Comparison of ENCODE assay signal across 17 cellular contexts in genomic region chr2:67075530-67076253, GRCh38.
DNase-seq lines count a peak whose midpoint lies in the region; ATAC-seq, FAIRE-seq and TF ChIP-seq lines count a peak whose summit lies in the region.
"Had no signal": no experiment of that assay in that cellular context is flagged by ENCODE, and none has a peak within 500 bp of the region (broad histone marks: within the 10 kb centered on the region; RNA-seq: fewer than 3 reads in every experiment).

No MANE protein-coding gene starts in this region.

- 52% methylated on average over 3 of the region's 3 CpGs for WGBS in A549 (ENCODE audit: missing lambda C conversion rate)

- peak; percentile 7 for FAIRE-seq in A549 (lab: Jason Lieb, UNC)
- FAIRE-seq: A204.1, GM12892, H54 had no signal

- CTCF ChIA-PET in A549 (lab: Yijun Ruan, JAX), result no interaction called here

- no peak overlapping the region for H3K9ac ChIP-seq in rectal smooth muscle tissue (ENCODE audit: low read length)

- H3K4me1 Mint-ChIP-seq in mesothelial cell of epicardium, result peaks cover 41% of the 10 kb centered on the region
- H3K4me1 Mint-ChIP-seq: CD14-positive monocyte; CD8-positive, alpha-beta memory T cell had no signal

- no peaks in the 10 kb centered on the region for H3K27me3 Mint-ChIP-seq in mesothelial cell of epicardium (ENCODE audit: low read depth)
- H3K27me3 Mint-ChIP-seq: CD8-positive, alpha-beta memory T cell had no signal

- H3K9me3 Mint-ChIP-seq in mesothelial cell of epicardium, result peaks cover 20% of the 10 kb centered on the region

- no peak for TF ChIP-seq POLR2A in A549 (IDR thresholded peaks at IDR 0.05; ENCODE audit: low read length)

- H3K4me3 ChIP-seq in A549 (no peak overlapping the region), rectal smooth muscle tissue (ENCODE audit: low read length) (no peak overlapping the region)

- no peaks in the 10 kb centered on the region for H3K27me3 ChIP-seq in rectal smooth muscle tissue (ENCODE audit: control insufficient read depth, insufficient read depth, low read length)

- DNase-seq in A549 (ENCODE audit: low read depth in 1 of 2, low spot score in 1 of 2) (no peak), SK-N-DZ (ENCODE audit: low spot score) (peak; percentile 82), mesothelial cell of epicardium (ENCODE audit: low spot score in 2 of 2, unreplicated experiment in 2 of 2) (no peak), HuH-7 (ENCODE audit: low spot score) (no peak), ACHN (no peak)
- DNase-seq: Caco-2; CD8-positive, alpha-beta memory T cell; DND-41; GDM1; IMR-90 had no signal

- peaks cover 6% of the 10 kb centered on the region; the same call in 1 of the 3 replicates for H3K9me3 ChIP-seq in A549

- no peaks in the 10 kb centered on the region for H3K4me1 ChIP-seq in A549
- peaks cover 18% of the 10 kb centered on the region for H3K4me1 ChIP-seq in rectal smooth muscle tissue (ENCODE audit: control insufficient read depth, insufficient read depth, low read length)
- H3K4me1 ChIP-seq: Caco-2 had no signal

- no peaks in the 10 kb centered on the region for H3K36me3 ChIP-seq in rectal smooth muscle tissue (ENCODE audit: control insufficient read depth, insufficient read depth, low read length)

- TF ChIP-seq CTCF in A549 (IDR thresholded peaks at IDR 0.05), result no peak
- TF ChIP-seq CTCF in mesothelial cell of epicardium (IDR thresholded peaks at IDR 0.05; ENCODE audit: unreplicated experiment), result no peak

- H3K4me2 ChIP-seq in A549, result no peak overlapping the region

- in situ Hi-C loops in ACHN (cut with HindIII; ENCODE audit: low pct_ligation_motif_present, low pct_unique_long_range_greater_than_20kb, low sequenced_read_pairs), result no loop called here

- ATAC-seq in A549 (no peak), GM19035 (IDR thresholded peaks at IDR 0.05; ENCODE audit: unreplicated experiment) (no peak)
- ATAC-seq: HCT116 had no signal

- H3K27ac ChIP-seq in A549 (no peak overlapping the region), rectal smooth muscle tissue (ENCODE audit: low read depth, low read length) (peak overlapping the region; percentile 91)

- no peak for TF ChIP-seq RAD21 in A549 (conservative IDR thresholded peaks at IDR 0.05 in 1 of 2, IDR thresholded peaks at IDR 0.05 in 1 of 2)

- H3K27ac Mint-ChIP-seq in mesothelial cell of epicardium, result peak overlapping the region; percentile 69
- H3K27ac Mint-ChIP-seq: CD14-positive monocyte; CD8-positive, alpha-beta memory T cell had no signal

- H3K36me3 Mint-ChIP-seq in mesothelial cell of epicardium, result peaks cover 5% of the 10 kb centered on the region
- H3K36me3 Mint-ChIP-seq: CD14-positive monocyte; CD8-positive, alpha-beta memory T cell had no signal

- no peak overlapping the region for H3K4me3 Mint-ChIP-seq in mesothelial cell of epicardium
- H3K4me3 Mint-ChIP-seq: CD14-positive monocyte; CD8-positive, alpha-beta memory T cell had no signal

- TF ChIP-seq EP300 in A549 (IDR thresholded peaks at IDR 0.05), result no peak

- POLR2A ChIA-PET in A549 (lab: Yijun Ruan, JAX), result no interaction called here

TF ChIP-seq in A549, 52 proteins besides CTCF, POLR2A, EP300 and RAD21:
- TF ChIP-seq ZSCAN20 (CRISPR knock-in tag; IDR thresholded peaks at IDR 0.05) (no peak), MAFK (IDR thresholded peaks at IDR 0.05; ENCODE audit: partially characterized antibody) (no peak), RFX5 (IDR thresholded peaks at IDR 0.05) (no peak), RNF2 (IDR thresholded peaks at IDR 0.05; ENCODE audit: borderline replicate concordance, low read depth) (no peak), GATA3 (IDR thresholded peaks at IDR 0.05; ENCODE audit: borderline replicate concordance) (no peak), ZC3H11A (IDR thresholded peaks at IDR 0.05) (no peak), NPAS2 (CRISPR knock-in tag; IDR thresholded peaks at IDR 0.05; ENCODE audit: borderline replicate concordance) (no peak), KDM1A (IDR thresholded peaks at IDR 0.05; ENCODE audit: low read depth) (no peak), ZNF302 (CRISPR knock-in tag; IDR thresholded peaks at IDR 0.05) (no peak), CEBPB (IDR thresholded peaks at IDR 0.05) (no peak), E2F6 (IDR thresholded peaks at IDR 0.05; ENCODE audit: borderline replicate concordance, low read depth) (no peak)
- TF ChIP-seq, protein P1, sequence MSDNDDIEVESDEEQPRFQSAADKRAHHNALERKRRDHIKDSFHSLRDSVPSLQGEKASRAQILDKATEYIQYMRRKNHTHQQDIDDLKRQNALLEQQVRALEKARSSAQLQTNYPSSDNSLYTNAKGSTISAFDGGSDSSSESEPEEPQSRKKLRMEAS (IDR thresholded peaks at IDR 0.05), result no peak
